Comparison of ENCODE assay signal across 14 cellular contexts in the genomic region with DNA sequence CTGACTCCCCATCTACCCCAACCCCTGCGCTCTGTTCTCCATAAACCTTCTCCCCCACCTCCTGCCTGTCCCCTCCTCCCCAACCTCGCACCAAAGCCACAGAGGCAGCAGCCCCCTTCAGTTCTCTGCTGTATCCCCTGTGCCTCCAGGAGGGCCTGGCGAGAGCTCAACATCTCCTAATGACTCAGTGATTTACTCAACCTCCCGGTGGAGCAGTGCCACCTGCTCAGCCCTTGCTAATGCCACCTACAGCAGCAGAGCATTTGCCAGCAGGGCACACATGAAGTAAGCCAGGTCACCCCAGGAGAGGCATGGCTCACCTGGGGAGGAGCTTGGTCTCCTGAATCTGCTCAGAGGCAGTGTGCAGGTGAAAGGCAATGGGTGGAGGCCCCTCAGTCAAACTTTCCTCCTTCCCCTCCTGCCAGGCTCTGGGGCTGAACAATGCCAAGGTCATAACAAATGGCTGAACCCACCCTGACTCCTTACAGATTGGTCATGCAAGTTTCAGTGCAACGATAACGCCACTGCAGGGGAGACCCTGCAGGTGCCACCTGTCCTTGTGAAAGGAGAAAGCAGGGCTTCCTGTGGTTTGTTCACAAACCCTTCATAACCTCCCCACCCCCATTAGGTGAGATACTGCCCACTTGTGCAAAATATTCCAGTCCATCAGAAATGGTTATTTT. TPM values are rescaled to one million over a fixed set of nuclear protein-coding genes. Genes with fewer than 3 reads are reported as not detected.
DNase-seq lines count a peak whose midpoint lies in the region; ATAC-seq, FAIRE-seq and TF ChIP-seq lines count a peak whose summit lies in the region.
"Had no signal": no experiment of that assay in that cellular context is flagged by ENCODE, and none has a peak within 500 bp of the region (broad histone marks: within the 10 kb centered on the region; RNA-seq: fewer than 3 reads in every experiment).

No MANE protein-coding gene starts in this region.

- DNase-seq in activated naive CD8-positive, alpha-beta T cell treated with anti-CD3 and anti-CD28 coated beads, Interleukin-2, amount 10 ng/mL, durations not matched to agents 7 days and 5 days, result no peak
- DNase-seq in activated naive CD8-positive, alpha-beta T cell treated with anti-CD3 and anti-CD28 coated beads, Interleukin-2, amount 50 U/mL, for 24 hours, result no peak
- peak; percentile 31 for DNase-seq in NCI-H2081 treated with DMSO at 0.1 percent for 48 hours (lab: John Stamatoyannopoulos, UW)
- peak; percentile 57 for DNase-seq in epithelial cell of esophagus (ENCODE audit: low read depth)
- no peak for DNase-seq in stimulated activated effector memory CD8-positive, alpha-beta T cell treated with anti-CD3 and anti-CD28 coated beads, Interleukin-12 subunit alpha, Interleukin-12 subunit beta, amount 100 ng/mL, for 72 hours (ENCODE audit: low spot score in 2 of 2)
- DNase-seq in stimulated activated CD4-positive, alpha-beta T cell treated with anti-CD3 and anti-CD28 coated beads, Interleukin-4, amount 100 ng/mL, for 4 hours, result no peak
- no peak for DNase-seq in GM12892 (ENCODE audit: insufficient read length)
- DNase-seq in kidney glomerular epithelial cell (lab: John Stamatoyannopoulos, UW), result no peak
- DNase-seq: activated naive CD4-positive, alpha-beta T cell treated with anti-CD3 and anti-CD28 coated beads for 36 hours; H9; occipital lobe had no signal

- H3K27me3 Mint-ChIP-seq in activated naive CD8-positive, alpha-beta T cell treated with anti-CD3 and anti-CD28 coated beads, Interleukin-2, amount 10 ng/mL, durations not matched to agents 7 days and 5 days, result peaks cover 32% of the 10 kb centered on the region
- peaks cover 9% of the 10 kb centered on the region for H3K27me3 Mint-ChIP-seq in activated naive CD8-positive, alpha-beta T cell treated with anti-CD3 and anti-CD28 coated beads, Interleukin-2, amount 50 U/mL, for 24 hours

- POLR2A ChIA-PET in activated naive CD8-positive, alpha-beta T cell treated with anti-CD3 and anti-CD28 coated beads, Interleukin-2, amount 10 ng/mL, durations not matched to agents 7 days and 5 days (lab: Charles Lee), result no interaction called here

- H3K27ac Mint-ChIP-seq in activated naive CD8-positive, alpha-beta T cell treated with anti-CD3 and anti-CD28 coated beads, Interleukin-2, amount 10 ng/mL, durations not matched to agents 7 days and 5 days, result no peak overlapping the region
- H3K27ac Mint-ChIP-seq in activated naive CD8-positive, alpha-beta T cell treated with anti-CD3 and anti-CD28 coated beads, Interleukin-2, amount 50 U/mL, for 24 hours, result no peak overlapping the region
- no peak overlapping the region for H3K27ac Mint-ChIP-seq in stimulated activated effector memory CD8-positive, alpha-beta T cell treated with anti-CD3 and anti-CD28 coated beads, Interleukin-12 subunit alpha, Interleukin-12 subunit beta, amount 100 ng/mL, for 72 hours
- H3K27ac Mint-ChIP-seq: activated naive CD4-positive, alpha-beta T cell treated with anti-CD3 and anti-CD28 coated beads for 36 hours; H9 had no signal

- peak overlapping the region; percentile 44 for H3K4me3 Mint-ChIP-seq in activated naive CD8-positive, alpha-beta T cell treated with anti-CD3 and anti-CD28 coated beads, Interleukin-2, amount 10 ng/mL, durations not matched to agents 7 days and 5 days
- no peak overlapping the region for H3K4me3 Mint-ChIP-seq in activated naive CD8-positive, alpha-beta T cell treated with anti-CD3 and anti-CD28 coated beads, Interleukin-2, amount 50 U/mL, for 24 hours
- H3K4me3 Mint-ChIP-seq in stimulated activated effector memory CD8-positive, alpha-beta T cell treated with anti-CD3 and anti-CD28 coated beads, Interleukin-12 subunit alpha, Interleukin-12 subunit beta, amount 100 ng/mL, for 72 hours, result peak overlapping the region; percentile 43
- H3K4me3 Mint-ChIP-seq: activated naive CD4-positive, alpha-beta T cell treated with anti-CD3 and anti-CD28 coated beads for 36 hours; H9 had no signal

- H3K4me1 Mint-ChIP-seq in activated naive CD8-positive, alpha-beta T cell treated with anti-CD3 and anti-CD28 coated beads, Interleukin-2, amount 10 ng/mL, durations not matched to agents 7 days and 5 days, result peaks cover 11% of the 10 kb centered on the region
- H3K4me1 Mint-ChIP-seq in activated naive CD8-positive, alpha-beta T cell treated with anti-CD3 and anti-CD28 coated beads, Interleukin-2, amount 50 U/mL, for 24 hours, result peaks cover 7% of the 10 kb centered on the region
- peaks cover 8% of the 10 kb centered on the region for H3K4me1 Mint-ChIP-seq in stimulated activated effector memory CD8-positive, alpha-beta T cell treated with anti-CD3 and anti-CD28 coated beads, Interleukin-12 subunit alpha, Interleukin-12 subunit beta, amount 100 ng/mL, for 72 hours

- TF ChIP-seq POLR2A in GM12892 (IDR thresholded peaks at IDR 0.05; ENCODE audit: low read depth, low read length), result no peak

- H3K9me3 Mint-ChIP-seq in activated naive CD8-positive, alpha-beta T cell treated with anti-CD3 and anti-CD28 coated beads, Interleukin-2, amount 10 ng/mL, durations not matched to agents 7 days and 5 days, result no peaks in the 10 kb centered on the region
- H3K9me3 Mint-ChIP-seq in activated naive CD8-positive, alpha-beta T cell treated with anti-CD3 and anti-CD28 coated beads, Interleukin-2, amount 50 U/mL, for 24 hours, result no peaks in the 10 kb centered on the region
- H3K9me3 Mint-ChIP-seq in stimulated activated effector memory CD8-positive, alpha-beta T cell treated with anti-CD3 and anti-CD28 coated beads, Interleukin-12 subunit alpha, Interleukin-12 subunit beta, amount 100 ng/mL, for 72 hours, result no peaks in the 10 kb centered on the region
- H3K9me3 Mint-ChIP-seq: activated naive CD4-positive, alpha-beta T cell treated with anti-CD3 and anti-CD28 coated beads for 36 hours; H9 had no signal

- no peak overlapping the region for H3K4me3 ChIP-seq in epithelial cell of esophagus (ENCODE audit: low read length)
- H3K4me3 ChIP-seq: BLaER1 treated with 17β-estradiol and CSF1 and Interleukin-3, amounts not matched to agents 10 nM and 100 nM had no signal

- ATAC-seq in activated naive CD8-positive, alpha-beta T cell treated with anti-CD3 and anti-CD28 coated beads, Interleukin-2, amount 10 ng/mL, durations not matched to agents 7 days and 5 days (ENCODE audit: low read depth), result no peak
- no peak for ATAC-seq in activated naive CD8-positive, alpha-beta T cell treated with anti-CD3 and anti-CD28 coated beads, Interleukin-2, amount 50 U/mL, for 24 hours
- no peak for ATAC-seq in stimulated activated effector memory CD8-positive, alpha-beta T cell treated with anti-CD3 and anti-CD28 coated beads, Interleukin-12 subunit alpha, Interleukin-12 subunit beta, amount 100 ng/mL, for 72 hours

- no peaks in the 10 kb centered on the region for H3K36me3 Mint-ChIP-seq in activated naive CD8-positive, alpha-beta T cell treated with anti-CD3 and anti-CD28 coated beads, Interleukin-2, amount 10 ng/mL, durations not matched to agents 7 days and 5 days
- H3K36me3 Mint-ChIP-seq in activated naive CD8-positive, alpha-beta T cell treated with anti-CD3 and anti-CD28 coated beads, Interleukin-2, amount 50 U/mL, for 24 hours (ENCODE audit: low read depth), result no peaks in the 10 kb centered on the region
- no peaks in the 10 kb centered on the region for H3K36me3 Mint-ChIP-seq in stimulated activated effector memory CD8-positive, alpha-beta T cell treated with anti-CD3 and anti-CD28 coated beads, Interleukin-12 subunit alpha, Interleukin-12 subunit beta, amount 100 ng/mL, for 72 hours

- TF ChIP-seq CTCF in epithelial cell of esophagus (IDR thresholded peaks at IDR 0.05; ENCODE audit: insufficient read depth, low read depth, low read length, missing control alignments), result no peak

- no peak for FAIRE-seq in GM12892 (lab: Jason Lieb, UNC)
- FAIRE-seq: colon, islet of Langerhans had no signal

RNA-seq across cellular contexts. Expression of gene TRPM1, which starts 19.8 kb away (rescaled TPM):
- not detected for total RNA-seq in activated naive CD8-positive, alpha-beta T cell treated with anti-CD3 and anti-CD28 coated beads, Interleukin-2, amount 10 ng/mL, durations not matched to agents 7 days and 5 days
- polyA plus RNA-seq in GM12892 (2012; ENCODE audit: missing spikeins), result 0.04 TPM
- total RNA-seq: activated naive CD4-positive, alpha-beta T cell treated with anti-CD3 and anti-CD28 coated beads for 36 hours; H9; occipital lobe had no signal

Comparison
In these comparisons a context has a peak if more than half of its experiments do, and no peak if none do; other contexts are left out.
1. DNase-seq: peak in NCI-H2081 treated with DMSO at 0.1 percent for 48 hours (single experiment) and epithelial cell of esophagus (single experiment); none in activated naive CD8-positive, alpha-beta T cell treated with anti-CD3 and anti-CD28 coated beads, Interleukin-2, amount 10 ng/mL, durations not matched to agents 7 days and 5 days (single experiment), activated naive CD8-positive, alpha-beta T cell treated with anti-CD3 and anti-CD28 coated beads, Interleukin-2, amount 50 U/mL, for 24 hours (single experiment), stimulated activated effector memory CD8-positive, alpha-beta T cell treated with anti-CD3 and anti-CD28 coated beads, Interleukin-12 subunit alpha, Interleukin-12 subunit beta, amount 100 ng/mL, for 72 hours (0 of 2), stimulated activated CD4-positive, alpha-beta T cell treated with anti-CD3 and anti-CD28 coated beads, Interleukin-4, amount 100 ng/mL, for 4 hours (0 of 2), GM12892 (single experiment) and kidney glomerular epithelial cell (single experiment).